In genomic region chr5:98307811-98308210, GRCh38 we compare ENCODE assay signal across 13 cellular contexts.
DNase-seq lines count a peak whose midpoint lies in the region; ATAC-seq and TF ChIP-seq lines count a peak whose summit lies in the region.
"Had no signal": no experiment of that assay in that cellular context is flagged by ENCODE, and none has a peak within 500 bp of the region (broad histone marks: within the 10 kb centered on the region; RNA-seq: fewer than 3 reads in every experiment).

No MANE protein-coding gene starts in this region.

- H3K4me2 ChIP-seq in GM23248 (ENCODE audit: unreplicated experiment) (peak overlapping the region; percentile 83), osteoblast (ENCODE audit: insufficient read depth, low read length) (peak overlapping the region; percentile 75)

- TF ChIP-seq CTCF in RWPE2 (IDR thresholded peaks at IDR 0.05; ENCODE audit: poor library complexity, severe bottlenecking) (no peak), osteoblast (IDR thresholded peaks at IDR 0.05; ENCODE audit: extremely low read depth, low read depth, low read length) (no peak), lower lobe of right lung (IDR thresholded peaks at IDR 0.05) (no peak), upper lobe of left lung (IDR thresholded peaks at IDR 0.05) (no peak)

- TF ChIP-seq EP300 in upper lobe of left lung (IDR thresholded peaks at IDR 0.05) = no peak

- H4K20me1 ChIP-seq in GM23248 (ENCODE audit: insufficient read depth) (no peaks in the 10 kb centered on the region), osteoblast (ENCODE audit: insufficient read depth, low read length) (no peaks in the 10 kb centered on the region)

- peak; percentile 49 for ATAC-seq in RWPE2 (ENCODE audit: low read depth)
- ATAC-seq in GM18519 (IDR thresholded peaks at IDR 0.05; ENCODE audit: low FRiP score, unreplicated experiment) = no peak
- no peak for ATAC-seq in lower lobe of right lung
- ATAC-seq in upper lobe of left lung (ENCODE audit: low FRiP score in 2 of 2) = no peak

- H3K9me3 ChIP-seq in GM23248 (ENCODE audit: low read depth) (no peaks in the 10 kb centered on the region), RWPE2 (ENCODE audit: severe bottlenecking) (no peaks in the 10 kb centered on the region), osteoblast (ENCODE audit: low read depth, low read length) (no peaks in the 10 kb centered on the region), lower lobe of right lung (no peaks in the 10 kb centered on the region), upper lobe of left lung (no peaks in the 10 kb centered on the region)
- H3K9me3 ChIP-seq: prostate gland had no signal

- TF ChIP-seq POLR2A in upper lobe of left lung (IDR thresholded peaks at IDR 0.05) = no peak

- no peaks in the 10 kb centered on the region; the same call in 1 of the 2 replicates for H3K9me2 ChIP-seq in GM23248 (ENCODE audit: insufficient read depth)

- H2AFZ ChIP-seq in GM23248 (peak overlapping the region; percentile 40), osteoblast (ENCODE audit: low read length) (no peak overlapping the region)

- 1 to 2% methylated on average over 2 of the region's 2 CpGs for WGBS in GM23248 (ENCODE audit: low coverage in 1 of 2, low lambda C conversion rate in 2 of 2, missing lambda C conversion rate in 2 of 2), 2 experiments
- WGBS in upper lobe of left lung, 2 donors = 72% methylated on average over 2 of the region's 2 CpGs

- H3K27ac ChIP-seq in GM23248 (peak overlapping the region; percentile 98), RWPE2 (ENCODE audit: poor library complexity, severe bottlenecking) (peak overlapping the region; percentile 99), epithelial cell of prostate (peak overlapping the region; percentile 98), osteoblast (ENCODE audit: low read depth, low read length) (peak overlapping the region; percentile 94), lower lobe of right lung (no peak overlapping the region), upper lobe of left lung (no peak overlapping the region)
- H3K27ac ChIP-seq: coronary artery, prostate gland had no signal

- in situ Hi-C loops in GM23248 (cut with MboI) = no loop called here

- H3F3A ChIP-seq in GM23248 (ENCODE audit: insufficient read depth) = peaks cover 55% of the 10 kb centered on the region

- peak overlapping the region; percentile 85 for H3K9ac ChIP-seq in GM23248

- H3K4me1 ChIP-seq in GM23248 (ENCODE audit: insufficient read depth) = peaks cover 50% of the 10 kb centered on the region
- peaks cover 37% of the 10 kb centered on the region for H3K4me1 ChIP-seq in RWPE2 (ENCODE audit: insufficient read depth, poor library complexity, severe bottlenecking)
- peaks cover 37% of the 10 kb centered on the region for H3K4me1 ChIP-seq in osteoblast (ENCODE audit: insufficient read depth, low read length)
- no peaks in the 10 kb centered on the region for H3K4me1 ChIP-seq in lower lobe of right lung
- no peaks in the 10 kb centered on the region for H3K4me1 ChIP-seq in upper lobe of left lung
- H3K4me1 ChIP-seq: prostate gland had no signal

- H3K36me3 ChIP-seq in GM23248 (ENCODE audit: low read depth) (no peaks in the 10 kb centered on the region), RWPE2 (ENCODE audit: low read depth) (no peaks in the 10 kb centered on the region), osteoblast (ENCODE audit: insufficient read depth, low read length) (no peaks in the 10 kb centered on the region), lower lobe of right lung (no peaks in the 10 kb centered on the region), upper lobe of left lung (no peaks in the 10 kb centered on the region)
- H3K36me3 ChIP-seq: prostate gland had no signal

- H3K79me2 ChIP-seq in GM23248 (ENCODE audit: insufficient read depth) (no peaks in the 10 kb centered on the region; the same call in 1 of the 2 replicates), osteoblast (ENCODE audit: insufficient read depth, low read length) (no peaks in the 10 kb centered on the region)

- H3K27me3 ChIP-seq in GM23248 (replicated peaks; ENCODE audit: insufficient read depth) (no peaks in the 10 kb centered on the region), RWPE2 (ENCODE audit: insufficient read depth, poor library complexity, severe bottlenecking) (no peaks in the 10 kb centered on the region), osteoblast (ENCODE audit: insufficient read depth, low read length) (no peaks in the 10 kb centered on the region), lower lobe of right lung (ENCODE audit: low read depth) (no peaks in the 10 kb centered on the region), upper lobe of left lung (no peaks in the 10 kb centered on the region)

- DNase-seq in GM23248 (peak; percentile 87), RWPE2 (ENCODE audit: low spot score) (no peak), epithelial cell of prostate (ENCODE audit: low read depth, low spot score) (peak; percentile 24), osteoblast (ENCODE audit: insufficient read length, low spot score, missing footprints) (no peak), NCI-H345 (lab: John Stamatoyannopoulos, UW) (no peak), lower lobe of right lung (no peak), upper lobe of left lung (no peak)
- DNase-seq: DND-41; NCI-H82; stimulated activated naive CD4-positive, alpha-beta T cell treated with Interleukin-2 at 50 U/mL for 16 hours had no signal

- intact Hi-C loops in lower lobe of right lung (cut with DNase I) = no loop called here

- H3K4me3 ChIP-seq in GM23248 (no peak overlapping the region), RWPE2 (ENCODE audit: severe bottlenecking) (no peak overlapping the region), osteoblast (ENCODE audit: insufficient read depth, low read length) (no peak overlapping the region), lower lobe of right lung (no peak overlapping the region), upper lobe of left lung (no peak overlapping the region)
- H3K4me3 ChIP-seq: coronary artery, prostate gland had no signal

Comparison
In these comparisons a context has a peak if more than half of its experiments do, and no peak if none do; other contexts are left out.
1. DNase-seq: peak in GM23248 (single experiment) and epithelial cell of prostate (single experiment); none in RWPE2 (single experiment), osteoblast (single experiment), NCI-H345 (single experiment), lower lobe of right lung (single experiment) and upper lobe of left lung (0 of 2).
2. H3K27ac ChIP-seq: peak in GM23248 (single experiment), RWPE2 (single experiment), epithelial cell of prostate (single experiment) and osteoblast (single experiment); none in lower lobe of right lung (single experiment) and upper lobe of left lung (0 of 4).